ENCODE assay signal across 19 cellular contexts in genomic region chrX:82589410-82589809, GRCh38.
A peak's percentile ranks its signal among the peaks of the same experiment; 100 is the strongest.
DNase-seq lines count a peak whose midpoint lies in the region; ATAC-seq, FAIRE-seq and TF ChIP-seq lines count a peak whose summit lies in the region.
"Had no signal": no experiment of that assay in that cellular context is flagged by ENCODE, and none has a peak within 500 bp of the region (broad histone marks: within the 10 kb centered on the region; RNA-seq: fewer than 3 reads in every experiment).

No MANE protein-coding gene starts in this region.

- H2AFZ ChIP-seq in mammary epithelial cell (ENCODE audit: low read depth, low read length): no peak overlapping the region
- H2AFZ ChIP-seq in keratinocyte (ENCODE audit: control insufficient read depth, low read length): peak overlapping the region; percentile 38

- TF ChIP-seq POLR2A in A549 (IDR thresholded peaks at IDR 0.05; ENCODE audit: low read length): no peak

- H3K36me3 ChIP-seq in mammary epithelial cell (ENCODE audit: insufficient read depth, low read length) (no peaks in the 10 kb centered on the region), keratinocyte (ENCODE audit: control insufficient read depth in 2 of 2, extremely low read depth in 1 of 2, insufficient read depth in 2 of 2, low read length in 2 of 2) (no peaks in the 10 kb centered on the region)
- H3K36me3 ChIP-seq: lower lobe of right lung, vagina had no signal

- 15% methylated on average over 5 of the region's 5 CpGs for WGBS in A549 (ENCODE audit: missing lambda C conversion rate)
- 19% methylated on average over 5 of the region's 5 CpGs for WGBS in mammary epithelial cell (ENCODE audit: low coverage, missing lambda C conversion rate)

- no peak for TF ChIP-seq RAD21 in A549 (conservative IDR thresholded peaks at IDR 0.05 in 1 of 2, IDR thresholded peaks at IDR 0.05 in 1 of 2)

- H3K27ac ChIP-seq in A549: no peak overlapping the region
- peak overlapping the region; percentile 46 for H3K27ac ChIP-seq in mammary epithelial cell (ENCODE audit: insufficient read depth, low read depth, low read length)
- H3K27ac ChIP-seq in keratinocyte (ENCODE audit: control insufficient read depth, insufficient read depth, low read length): peak overlapping the region; percentile 34
- H3K27ac ChIP-seq: lower lobe of right lung, vagina had no signal

- H3K27me3 ChIP-seq in mammary epithelial cell (ENCODE audit: insufficient read depth, low read length): no peaks in the 10 kb centered on the region
- no peaks in the 10 kb centered on the region for H3K27me3 ChIP-seq in keratinocyte (ENCODE audit: control insufficient read depth, extremely low read depth, insufficient read depth, low read length)
- H3K27me3 ChIP-seq: vagina had no signal

- no peaks in the 10 kb centered on the region for H4K20me1 ChIP-seq in mammary epithelial cell (ENCODE audit: insufficient read depth, low read length)
- H4K20me1 ChIP-seq in keratinocyte (ENCODE audit: control insufficient read depth, extremely low read depth, insufficient read depth, low read length): no peaks in the 10 kb centered on the region

- no TSS peak for BruUV-seq in mammary epithelial cell (replicated peaks; lab: Mats Ljungman, UMichigan)

- dilution Hi-C loops in mammary epithelial cell (cut with HindIII; ENCODE audit: low sequenced_read_pairs) (no loop called here), keratinocyte (cut with MboI; ENCODE audit: extremely low pct_ligation_motif_present, low sequenced_read_pairs) (no loop called here)

- H3K4me3 ChIP-seq in A549: no peak overlapping the region
- no peak overlapping the region for H3K4me3 ChIP-seq in mammary epithelial cell (replicated peaks in 1 of 3; ENCODE audit: insufficient read depth in 1 of 3, low read depth in 2 of 3, low read length in 3 of 3)
- no peak overlapping the region for H3K4me3 ChIP-seq in keratinocyte (ENCODE audit: control insufficient read depth in 2 of 3, extremely low read depth in 1 of 3, insufficient read depth in 2 of 3, low read depth in 1 of 3, low read length in 3 of 3)
- H3K4me3 ChIP-seq: lower lobe of right lung, vagina had no signal

- TF ChIP-seq CTCF in A549 (IDR thresholded peaks at IDR 0.05) (no peak), mammary epithelial cell (conservative IDR thresholded peaks at IDR 0.05 in 1 of 2, IDR thresholded peaks at IDR 0.05 in 1 of 2; ENCODE audit: extremely low read depth in 1 of 2, insufficient read depth in 1 of 2, low read depth in 1 of 2, low read length in 2 of 2) (no peak), keratinocyte (optimal IDR thresholded peaks at IDR 0.05 in 1 of 3, IDR thresholded peaks at IDR 0.05 in 1 of 3, conservative IDR thresholded peaks at IDR 0.05 in 1 of 3; ENCODE audit: extremely low read depth in 1 of 3, insufficient read depth in 2 of 3, low read length in 3 of 3) (no peak)

- in situ Hi-C loops in mammary epithelial cell (cut with MboI; ENCODE audit: low sequenced_read_pairs in 2 of 2): no loop called here

- H3K9ac ChIP-seq in mammary epithelial cell (ENCODE audit: insufficient read depth, low read length) (no peak overlapping the region), keratinocyte (ENCODE audit: control insufficient read depth, extremely low read depth, insufficient read depth, low read length) (no peak overlapping the region)

- TF ChIP-seq EP300 in A549 (IDR thresholded peaks at IDR 0.05): no peak

- intact Hi-C loops in mammary epithelial cell (cut with micrococcal nuclease): no loop called here

- FAIRE-seq in A549 (lab: Jason Lieb, UNC) (peak; percentile 88), keratinocyte (lab: Jason Lieb, UNC) (peak; percentile 75)

- H3K79me2 ChIP-seq in mammary epithelial cell (ENCODE audit: insufficient read depth, low read length) (no peaks in the 10 kb centered on the region), keratinocyte (ENCODE audit: control insufficient read depth, insufficient read depth, low read length) (no peaks in the 10 kb centered on the region)

- POLR2A ChIA-PET in A549 (lab: Yijun Ruan, JAX): no interaction called here

- DNase-seq in A549 (ENCODE audit: low read depth in 1 of 2, low spot score in 1 of 2): peak; percentile 1
- DNase-seq in M059J (ENCODE audit: low read depth): peak; percentile 60
- peak; percentile 62 for DNase-seq in mammary epithelial cell
- no peak for DNase-seq in keratinocyte (ENCODE audit: low read depth, low spot score)
- no peak for DNase-seq in ureter (ENCODE audit: low spot score)
- DNase-seq: ACHN; activated CD8-positive, alpha-beta T cell treated with anti-CD3 and anti-CD28 coated beads, Interleukin-2, amount 10 ng/mL, durations not matched to agents 7 days and 5 days; activated naive CD4-positive, alpha-beta T cell treated with Interleukin-2 at 50 U/mL for 16 hours; activated T-cell treated with anti-CD3 and anti-CD28 coated beads, Interleukin-2, amount 50 U/mL, for 1 hour; lower lobe of right lung; NCI-H1694 treated with DMSO at 0.1 percent for 48 hours; NCI-H526 treated with DMSO at 0.1 percent for 48 hours; nucleus accumbens; retina; stimulated activated CD4-positive, alpha-beta T cell treated with anti-CD3 and anti-CD28 coated beads, Interleukin-12 subunit alpha, Interleukin-12 subunit beta, amount 100 ng/mL, for 4 hours had no signal

- CTCF ChIA-PET in A549 (lab: Yijun Ruan, JAX): no interaction called here
- CTCF ChIA-PET in mammary epithelial cell (lab: Charles Lee; ENCODE audit: low non-redundant PET): no interaction called here

- H3K4me2 ChIP-seq in A549 (peak overlapping the region; percentile 49; the same call in 2 of the 3 replicates), mammary epithelial cell (ENCODE audit: insufficient read depth, low read depth, low read length) (peak overlapping the region; percentile 35), keratinocyte (ENCODE audit: control insufficient read depth, extremely low read depth, insufficient read depth, low read depth, low read length) (peak overlapping the region; percentile 46)

- no peaks in the 10 kb centered on the region for H3K9me3 ChIP-seq in A549
- H3K9me3 ChIP-seq in mammary epithelial cell (replicated peaks; ENCODE audit: insufficient read depth, low read length): no peaks in the 10 kb centered on the region
- H3K9me3 ChIP-seq in keratinocyte (ENCODE audit: control insufficient read depth, low read depth, low read length): no peaks in the 10 kb centered on the region
- H3K9me3 ChIP-seq: lower lobe of right lung, vagina had no signal

- ATAC-seq in A549 (no peak), HG03097 (IDR thresholded peaks at IDR 0.05; ENCODE audit: low FRiP score, unreplicated experiment) (no peak), HG02763 (IDR thresholded peaks at IDR 0.05; ENCODE audit: unreplicated experiment) (no peak), HG03469 (IDR thresholded peaks at IDR 0.05; ENCODE audit: unreplicated experiment) (no peak)
- ATAC-seq: activated CD8-positive, alpha-beta T cell treated with anti-CD3 and anti-CD28 coated beads, Interleukin-2, amount 10 ng/mL, durations not matched to agents 7 days and 5 days; lower lobe of right lung had no signal

- H3K4me1 ChIP-seq in A549: no peaks in the 10 kb centered on the region
- peaks cover 13% of the 10 kb centered on the region for H3K4me1 ChIP-seq in mammary epithelial cell (ENCODE audit: insufficient read depth, low read length)
- peaks cover 11% of the 10 kb centered on the region for H3K4me1 ChIP-seq in keratinocyte (ENCODE audit: control insufficient read depth, extremely low read depth, insufficient read depth, low read length)
- H3K4me1 ChIP-seq: lower lobe of right lung, vagina had no signal

- H3K9me1 ChIP-seq in keratinocyte (ENCODE audit: control insufficient read depth, extremely low read depth, insufficient read depth, low read length): no peaks in the 10 kb centered on the region

TF ChIP-seq in A549, 52 proteins besides CTCF, POLR2A, EP300 and RAD21:
- TF ChIP-seq CHD4 (IDR thresholded peaks at IDR 0.05; ENCODE audit: borderline replicate concordance) (no peak), RFX5 (IDR thresholded peaks at IDR 0.05) (no peak), FOSL2 (IDR thresholded peaks at IDR 0.05) (0 out of 2 replicates have a peak, but pooled peaks have one; percentile 21), FOSL2 (CRISPR knock-in tag; IDR thresholded peaks at IDR 0.05) (no peak), EHF (CRISPR knock-in tag; IDR thresholded peaks at IDR 0.05) (no peak)
TF ChIP-seq in A549: peak in this region for 1.

Comparison
In these comparisons a context has a peak if more than half of its experiments do, and no peak if none do; other contexts are left out.
1. DNase-seq: peak in A549 (2 of 2), M059J (single experiment) and mammary epithelial cell (single experiment); none in keratinocyte (single experiment) and ureter (single experiment).
2. H3K27ac ChIP-seq: peak in mammary epithelial cell (single experiment) and keratinocyte (single experiment); none in A549 (0 of 2).
3. Peak in every context shown above with its lines, with median percentiles within 50 percentile points of each other: H3K4me2 ChIP-seq.